ENCODE assay signal across 8 cellular contexts in the genomic region with DNA sequence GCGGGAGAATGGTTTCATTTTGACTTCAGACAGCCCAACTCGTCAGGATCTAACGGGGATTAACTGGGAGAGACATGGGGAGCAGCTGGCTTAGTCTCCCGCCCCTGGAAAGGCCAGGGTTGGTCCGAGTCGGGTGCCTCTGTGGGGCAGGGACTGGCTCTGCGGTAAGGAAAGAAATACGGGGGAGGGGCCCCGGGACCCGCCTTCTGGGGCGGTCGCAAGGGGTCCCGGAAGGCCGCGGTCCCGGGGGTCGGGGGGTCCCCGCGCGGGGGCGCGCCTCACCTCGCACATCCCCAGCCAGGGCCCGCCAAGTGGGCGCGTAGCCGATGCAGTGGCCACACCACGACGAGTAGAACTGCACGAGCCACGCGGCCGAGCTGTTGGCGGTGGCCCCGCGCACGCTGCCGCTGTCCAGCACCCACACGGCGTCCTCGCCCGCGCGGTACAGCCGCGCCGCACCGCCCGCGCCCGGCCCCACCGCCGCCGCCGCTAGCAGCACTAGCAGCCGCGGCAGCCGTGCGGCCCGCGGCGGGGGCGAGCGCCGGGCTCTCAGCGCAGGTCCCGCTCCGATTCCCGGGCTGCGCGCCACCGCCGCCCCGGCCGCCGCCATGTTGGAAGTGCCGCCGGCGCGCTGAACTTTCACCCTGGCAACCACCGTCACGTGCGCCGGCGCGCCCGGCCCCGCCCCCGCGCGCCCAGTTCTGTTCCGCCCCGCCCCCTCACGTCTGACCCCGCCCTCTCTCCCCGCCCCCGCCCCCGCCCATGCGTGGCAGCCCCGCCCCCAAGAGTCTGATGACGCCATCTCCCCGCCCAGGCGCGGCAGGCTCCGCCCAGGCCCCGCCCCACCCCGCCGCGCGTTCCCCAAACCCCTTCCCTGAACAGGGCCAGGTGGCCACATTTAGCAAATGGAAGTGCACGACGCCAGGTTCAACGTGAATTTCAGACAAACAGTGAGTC. TPM values are rescaled to one million over a fixed set of nuclear protein-coding genes. Genes with fewer than 3 reads are reported as not detected.
DNase-seq lines count a peak whose midpoint lies in the region; ATAC-seq lines count a peak whose summit lies in the region.

A gene with protein sequence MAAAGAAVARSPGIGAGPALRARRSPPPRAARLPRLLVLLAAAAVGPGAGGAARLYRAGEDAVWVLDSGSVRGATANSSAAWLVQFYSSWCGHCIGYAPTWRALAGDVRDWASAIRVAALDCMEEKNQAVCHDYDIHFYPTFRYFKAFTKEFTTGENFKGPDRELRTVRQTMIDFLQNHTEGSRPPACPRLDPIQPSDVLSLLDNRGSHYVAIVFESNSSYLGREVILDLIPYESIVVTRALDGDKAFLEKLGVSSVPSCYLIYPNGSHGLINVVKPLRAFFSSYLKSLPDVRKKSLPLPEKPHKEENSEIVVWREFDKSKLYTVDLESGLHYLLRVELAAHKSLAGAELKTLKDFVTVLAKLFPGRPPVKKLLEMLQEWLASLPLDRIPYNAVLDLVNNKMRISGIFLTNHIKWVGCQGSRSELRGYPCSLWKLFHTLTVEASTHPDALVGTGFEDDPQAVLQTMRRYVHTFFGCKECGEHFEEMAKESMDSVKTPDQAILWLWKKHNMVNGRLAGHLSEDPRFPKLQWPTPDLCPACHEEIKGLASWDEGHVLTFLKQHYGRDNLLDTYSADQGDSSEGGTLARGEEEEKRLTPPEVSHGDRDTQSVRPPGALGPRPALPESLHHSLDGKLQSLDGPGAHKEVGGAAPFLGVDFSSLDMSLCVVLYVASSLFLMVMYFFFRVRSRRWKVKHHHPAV (minus strand): TSS at position 619 of the 957 bp plus-strand sequence. CDS start 9 bp downstream, at position 610.

- H3K36me3 ChIP-seq in endocrine pancreas (ENCODE audit: control insufficient read depth, insufficient read depth, low read length) = no peaks in the 10 kb centered on the region

- no peaks in the 10 kb centered on the region for H3K36me3 Mint-ChIP-seq in activated CD8-positive, alpha-beta memory T cell treated with anti-CD3 and anti-CD28 coated beads, Interleukin-2, amount 10 ng/mL, durations not matched to agents 7 days and 5 days

- peak; percentile 48 for ATAC-seq in GM18907 (IDR thresholded peaks at IDR 0.05; ENCODE audit: unreplicated experiment)
- peak; percentile 51 for ATAC-seq in HG03565 (IDR thresholded peaks at IDR 0.05; ENCODE audit: unreplicated experiment)
- ATAC-seq in activated CD8-positive, alpha-beta memory T cell treated with anti-CD3 and anti-CD28 coated beads, Interleukin-2, amount 10 ng/mL, durations not matched to agents 7 days and 5 days = peak; percentile 78

- peaks cover 27% of the 10 kb centered on the region for H3K4me1 Mint-ChIP-seq in activated CD8-positive, alpha-beta memory T cell treated with anti-CD3 and anti-CD28 coated beads, Interleukin-2, amount 10 ng/mL, durations not matched to agents 7 days and 5 days

- DNase-seq in ACHN (peak; percentile 61), NOMO-1 treated with DMSO at 0.1 percent for 48 hours (lab: John Stamatoyannopoulos, UW; ENCODE audit: unreplicated experiment) (peak; percentile 77), mesenteric fat pad (ENCODE audit: low spot score) (peak; percentile 95)
- DNase-seq in activated CD8-positive, alpha-beta memory T cell treated with anti-CD3 and anti-CD28 coated beads, Interleukin-2, amount 10 ng/mL, durations not matched to agents 7 days and 5 days = peak; percentile 85
- peak; percentile 74 for DNase-seq in stimulated activated CD8-positive, alpha-beta memory T cell treated with anti-CD3 and anti-CD28 coated beads, Interleukin-12 subunit alpha, Interleukin-12 subunit beta, amount 100 ng/mL, for 4 hours (ENCODE audit: low read depth)

- H3K27me3 ChIP-seq in endocrine pancreas (ENCODE audit: control insufficient read depth, insufficient read depth, low read length) = no peaks in the 10 kb centered on the region

- in situ Hi-C loops in ACHN (cut with HindIII; ENCODE audit: low pct_ligation_motif_present, low pct_unique_long_range_greater_than_20kb, low sequenced_read_pairs) = no loop called here

- peaks cover 20% of the 10 kb centered on the region for H3K4me1 ChIP-seq in endocrine pancreas (ENCODE audit: control insufficient read depth, insufficient read depth, low read length)

- CTCF ChIA-PET in activated CD8-positive, alpha-beta memory T cell treated with anti-CD3 and anti-CD28 coated beads, Interleukin-2, amount 10 ng/mL, durations not matched to agents 7 days and 5 days (lab: Charles Lee) = interaction anchor here (0.6 kb wide), 1 partner anchor 22 kb away, joined by 3 read pairs; no protein-coding TSS in a partner anchor

- H3K27ac Mint-ChIP-seq in activated CD8-positive, alpha-beta memory T cell treated with anti-CD3 and anti-CD28 coated beads, Interleukin-2, amount 10 ng/mL, durations not matched to agents 7 days and 5 days = peak within 1 kb of the TSS; percentile 83

- H3K4me3 ChIP-seq in endocrine pancreas (ENCODE audit: control insufficient read depth, insufficient read depth, low read length) = peak within 1 kb of the TSS; percentile 75

- peaks cover 4% of the 10 kb centered on the region for H3K27me3 Mint-ChIP-seq in activated CD8-positive, alpha-beta memory T cell treated with anti-CD3 and anti-CD28 coated beads, Interleukin-2, amount 10 ng/mL, durations not matched to agents 7 days and 5 days

- H3K9ac ChIP-seq in endocrine pancreas (ENCODE audit: control insufficient read depth, insufficient read depth, low read length) = peak within 1 kb of the TSS; percentile 68

- no peaks in the 10 kb centered on the region for H3K9me3 ChIP-seq in endocrine pancreas (ENCODE audit: control insufficient read depth, low read length)

- no peaks in the 10 kb centered on the region for H3K9me3 Mint-ChIP-seq in activated CD8-positive, alpha-beta memory T cell treated with anti-CD3 and anti-CD28 coated beads, Interleukin-2, amount 10 ng/mL, durations not matched to agents 7 days and 5 days (ENCODE audit: low read depth)

- peak within 1 kb of the TSS; percentile 85 for H3K4me3 Mint-ChIP-seq in activated CD8-positive, alpha-beta memory T cell treated with anti-CD3 and anti-CD28 coated beads, Interleukin-2, amount 10 ng/mL, durations not matched to agents 7 days and 5 days

RNA-seq across cellular contexts. Expression of the gene that starts here (rescaled TPM):
- total RNA-seq in activated CD8-positive, alpha-beta memory T cell treated with anti-CD3 and anti-CD28 coated beads, Interleukin-2, amount 10 ng/mL, durations not matched to agents 7 days and 5 days = 10 to 100 TPM; 11.2 to 13.6 TPM
- total RNA-seq in mesenteric fat pad = 10.3 TPM

Comparison
In these comparisons a context has a peak if more than half of its experiments do, and no peak if none do; other contexts are left out.
1. Peak in every context shown above with its lines: DNase-seq, ATAC-seq and H3K4me3 ChIP-seq.